8 cellular contexts compared by ENCODE assay signal in the genomic region with DNA sequence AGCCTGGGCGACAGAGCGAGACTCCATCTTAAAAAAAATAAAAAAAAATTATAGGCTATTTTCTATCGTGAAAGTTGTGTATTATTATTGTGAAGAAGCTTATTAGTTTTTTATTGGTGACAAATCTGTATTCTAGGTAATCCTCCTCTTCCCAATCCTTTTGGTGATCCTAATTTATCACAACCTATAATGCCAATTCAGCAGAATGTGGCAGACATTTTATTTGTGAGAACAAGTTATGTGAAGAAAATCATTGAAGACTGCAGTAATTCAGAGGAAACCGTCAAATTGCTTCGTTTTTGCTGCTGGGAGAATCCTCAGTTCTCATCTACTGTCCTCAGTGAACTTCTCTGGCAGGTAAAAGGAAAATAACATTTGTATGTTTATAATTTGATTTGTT.
"Had no signal": no experiment of that assay in that cellular context is flagged by ENCODE, and none has a peak within 500 bp of the region (broad histone marks: within the 10 kb centered on the region; RNA-seq: fewer than 3 reads in every experiment).

No MANE protein-coding gene starts in this region.

- H2AFZ ChIP-seq: GM23338 had no signal

- ATAC-seq: GM23338 had no signal

- FAIRE-seq: H1, H54 had no signal

- H3K27ac Mint-ChIP-seq: GM23338, H9, IgD-negative memory B cell had no signal

- H3K4me2 ChIP-seq: GM23338 had no signal

- DNase-seq: H9, HCEC 1CT, KG1 had no signal

- H3K27ac ChIP-seq: HL-60 had no signal

- H3K9me3 Mint-ChIP-seq: GM23338, IgD-negative memory B cell had no signal

- H3K4me3 ChIP-seq: GM23338 had no signal

- H3K4me3 Mint-ChIP-seq: GM23338, H9, IgD-negative memory B cell had no signal

- H3K4me1 Mint-ChIP-seq: GM23338, H9, IgD-negative memory B cell had no signal

- H3K27me3 Mint-ChIP-seq: IgD-negative memory B cell had no signal
